ENCODE assay signal across 27 cellular contexts in the genomic region with DNA sequence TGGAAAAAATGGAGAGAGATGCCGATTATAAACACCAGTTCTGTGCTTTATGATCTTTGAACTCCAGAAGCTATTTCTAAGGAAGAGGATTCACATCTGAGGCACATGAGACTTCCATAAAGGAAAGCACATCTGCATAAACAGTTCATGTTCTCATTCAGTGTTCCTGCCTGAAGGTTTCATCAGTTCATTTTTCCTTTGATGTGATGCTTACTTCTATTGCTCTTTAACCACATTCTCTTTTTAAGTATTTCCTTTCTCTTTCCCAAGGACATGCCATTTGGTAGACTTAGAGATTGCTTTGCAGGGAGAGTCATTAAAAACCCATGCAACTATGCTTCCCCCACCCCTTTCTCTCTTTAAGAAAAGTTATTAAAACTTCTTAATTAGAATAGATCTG.
"Had no signal": no experiment of that assay in that cellular context is flagged by ENCODE, and none has a peak within 500 bp of the region (broad histone marks: within the 10 kb centered on the region; RNA-seq: fewer than 3 reads in every experiment).

No MANE protein-coding gene starts in this region.

- H3K4me3 ChIP-seq: colonic mucosa, esophagus muscularis mucosa, lung, prostate gland, right atrium auricular region, sigmoid colon, spleen, testis, tibial nerve, upper lobe of left lung had no signal

- H3K36me3 Mint-ChIP-seq: memory B cell; naive thymus-derived CD4-positive, alpha-beta T cell; stimulated activated memory B cell treated with anti-CD40 and anti-IgM and Interleukin-4, amounts not matched to agents 10 μg/mL and 1 μg/mL and 100 μg/mL, for 72 hours had no signal

- H3K36me3 ChIP-seq: colonic mucosa, esophagus muscularis mucosa, prostate gland, right atrium auricular region, sigmoid colon, spleen, tibial nerve, upper lobe of left lung had no signal

- H3K4me1 Mint-ChIP-seq: memory B cell; naive thymus-derived CD4-positive, alpha-beta T cell; stimulated activated memory B cell treated with anti-CD40 and anti-IgM and Interleukin-4, amounts not matched to agents 10 μg/mL and 1 μg/mL and 100 μg/mL, for 72 hours had no signal

- ATAC-seq: left lobe of liver; naive thymus-derived CD4-positive, alpha-beta T cell; stimulated activated memory B cell treated with anti-CD40 and anti-IgM and Interleukin-4, amounts not matched to agents 10 μg/mL and 1 μg/mL and 100 μg/mL, for 72 hours; stimulated activated naive CD8-positive, alpha-beta T cell treated with anti-CD3 and anti-CD28 coated beads, Interleukin-15, Interleukin-2, amounts not matched to agents 100 U/mL and 50 U/mL, for 24 hours had no signal

- H3K27ac ChIP-seq: colonic mucosa, esophagus muscularis mucosa, prostate gland, right atrium auricular region, sigmoid colon, spleen, testis, tibial nerve, upper lobe of left lung had no signal

- H3K4me1 ChIP-seq: colonic mucosa, esophagus muscularis mucosa, prostate gland, right atrium auricular region, sigmoid colon, spleen, testis, upper lobe of left lung had no signal

- DNase-seq: cerebellar nuclear complex; colonic mucosa; effector CD8-positive, alpha-beta T cell; endodermal cell; foreskin melanocyte; head of caudate nucleus; kidney; midbrain; naive thymus-derived CD4-positive, alpha-beta T cell; nephron progenitor cell; nucleus accumbens; sigmoid colon; spleen; stimulated activated CD4-positive, alpha-beta T cell treated with anti-CD3 and anti-CD28 coated beads, Interleukin-4, amount 100 ng/mL, for 4 hours; stimulated activated naive CD8-positive, alpha-beta T cell treated with anti-CD3 and anti-CD28 coated beads, Interleukin-15, Interleukin-2, amounts not matched to agents 100 U/mL and 50 U/mL, for 24 hours; substantia nigra; testis; upper lobe of left lung had no signal

- H3K27ac Mint-ChIP-seq: dendritic cell treated with granulocyte-macrophage colony-stimulating factor and Interleukin-4, amounts not matched to agents 40 ng/mL and 50 ng/mL, for 4 days; endodermal cell; memory B cell; naive thymus-derived CD4-positive, alpha-beta T cell; nephron progenitor cell; stimulated activated memory B cell treated with anti-CD40 and anti-IgM and Interleukin-4, amounts not matched to agents 10 μg/mL and 1 μg/mL and 100 μg/mL, for 72 hours had no signal

- H3K9me3 ChIP-seq: colonic mucosa, prostate gland, sigmoid colon, testis, tibial nerve, upper lobe of left lung had no signal

- H3K4me3 Mint-ChIP-seq: dendritic cell treated with granulocyte-macrophage colony-stimulating factor and Interleukin-4, amounts not matched to agents 40 ng/mL and 50 ng/mL, for 4 days; endodermal cell; memory B cell; naive thymus-derived CD4-positive, alpha-beta T cell; nephron progenitor cell; stimulated activated memory B cell treated with anti-CD40 and anti-IgM and Interleukin-4, amounts not matched to agents 10 μg/mL and 1 μg/mL and 100 μg/mL, for 72 hours had no signal

- H3K27me3 Mint-ChIP-seq: dendritic cell treated with granulocyte-macrophage colony-stimulating factor and Interleukin-4, amounts not matched to agents 40 ng/mL and 50 ng/mL, for 4 days; memory B cell; naive thymus-derived CD4-positive, alpha-beta T cell; stimulated activated memory B cell treated with anti-CD40 and anti-IgM and Interleukin-4, amounts not matched to agents 10 μg/mL and 1 μg/mL and 100 μg/mL, for 72 hours had no signal

- H3K27me3 ChIP-seq: colonic mucosa, esophagus muscularis mucosa, right atrium auricular region, sigmoid colon, spleen, testis, tibial nerve, upper lobe of left lung had no signal
